In genomic region chr3:113094514-113094913, GRCh38 we compare ENCODE assay signal across 18 cellular contexts.
DNase-seq lines count a peak whose midpoint lies in the region; ATAC-seq and TF ChIP-seq lines count a peak whose summit lies in the region.
"Had no signal": no experiment of that assay in that cellular context is flagged by ENCODE, and none has a peak within 500 bp of the region (broad histone marks: within the 10 kb centered on the region; RNA-seq: fewer than 3 reads in every experiment).

No MANE protein-coding gene starts in this region.

- no peak overlapping the region for H3K18ac ChIP-seq in mesenchymal stem cell (ENCODE audit: low read depth in 1 of 2, low read length in 2 of 2)
- no peak overlapping the region for H3K18ac ChIP-seq in neuronal stem cell (ENCODE audit: low read length)

- no peak overlapping the region for H3K4ac ChIP-seq in mesenchymal stem cell (ENCODE audit: low read depth in 1 of 2, low read length in 2 of 2)
- H3K4ac ChIP-seq in neuronal stem cell (ENCODE audit: low read length): no peak overlapping the region

- TF ChIP-seq POLR2A in Peyer's patch (IDR thresholded peaks at IDR 0.05): no peak

- H3K4me2 ChIP-seq in mesenchymal stem cell (ENCODE audit: low read length, poor library complexity, severe bottlenecking): peak overlapping the region; percentile 2
- no peak overlapping the region for H3K4me2 ChIP-seq in neuronal stem cell (ENCODE audit: insufficient read depth, low read length, poor library complexity, severe bottlenecking)

- H3K14ac ChIP-seq in mesenchymal stem cell (ENCODE audit: low read length in 2 of 2) (no peak overlapping the region), neuronal stem cell (ENCODE audit: low read length) (no peak overlapping the region)

- H2BK120ac ChIP-seq in mesenchymal stem cell (ENCODE audit: low read depth, low read length) (no peak overlapping the region), neuronal stem cell (ENCODE audit: low read depth, low read length) (no peak overlapping the region)

- H3K27ac Mint-ChIP-seq in chondrocyte (ENCODE audit: unreplicated experiment): peak overlapping the region; percentile 14

- H3K4me1 Mint-ChIP-seq in chondrocyte (ENCODE audit: low read depth): peaks cover 28% of the 10 kb centered on the region

- no peaks in the 10 kb centered on the region for H3K36me3 ChIP-seq in HUES64 (ENCODE audit: insufficient read depth, low read length)
- no peaks in the 10 kb centered on the region for H3K36me3 ChIP-seq in mesenchymal stem cell (ENCODE audit: control insufficient read depth in 1 of 2, insufficient read depth in 2 of 2, low read depth in 1 of 2, low read length in 2 of 2)
- no peaks in the 10 kb centered on the region for H3K36me3 ChIP-seq in neuronal stem cell (replicated peaks in 1 of 2; ENCODE audit: control insufficient read depth in 2 of 2, insufficient read depth in 2 of 2, low read length in 2 of 2)
- H3K36me3 ChIP-seq in Peyer's patch: no peaks in the 10 kb centered on the region
- H3K36me3 ChIP-seq: BE2C had no signal

- H3K23ac ChIP-seq in mesenchymal stem cell (ENCODE audit: low read length in 2 of 2) (no peak overlapping the region), neuronal stem cell (ENCODE audit: low read depth, low read length, poor library complexity) (no peak overlapping the region)

- no peak overlapping the region for H3K4me3 Mint-ChIP-seq in chondrocyte (ENCODE audit: unreplicated experiment)

- H3K9ac ChIP-seq in HUES64 (ENCODE audit: low read depth, low read length) (peak overlapping the region; percentile 33; the same call in 1 of the 2 replicates), mesenchymal stem cell (ENCODE audit: low read length) (no peak overlapping the region), neuronal stem cell (ENCODE audit: low read depth, low read length, poor library complexity) (no peak overlapping the region)

- H3K4me3 ChIP-seq in HUES64 (ENCODE audit: low read length) (no peak overlapping the region), mesenchymal stem cell (ENCODE audit: insufficient read depth in 1 of 2, low read depth in 1 of 2, low read length in 2 of 2) (no peak overlapping the region), neuronal stem cell (ENCODE audit: low read length in 2 of 2) (no peak overlapping the region), Peyer's patch (no peak overlapping the region)

- no peak overlapping the region for H4K91ac ChIP-seq in mesenchymal stem cell (ENCODE audit: low read length)
- H4K91ac ChIP-seq in neuronal stem cell (ENCODE audit: low read depth, low read length, poor library complexity): no peak overlapping the region

- peaks cover 4% of the 10 kb centered on the region for H3K9me3 Mint-ChIP-seq in chondrocyte (ENCODE audit: low read depth)

- no peak overlapping the region for H2AK5ac ChIP-seq in mesenchymal stem cell (ENCODE audit: low read length, severe bottlenecking)
- no peak overlapping the region for H2AK5ac ChIP-seq in neuronal stem cell (ENCODE audit: low read depth, low read length)

- H3K27ac ChIP-seq in HUES64 (ENCODE audit: low read depth, low read length) (peak overlapping the region; percentile 76), mesenchymal stem cell (ENCODE audit: low read length, poor library complexity, severe bottlenecking) (no peak overlapping the region), neuronal stem cell (replicated peaks; ENCODE audit: low read length) (peak overlapping the region; percentile 95), Peyer's patch (no peak overlapping the region)

- no peaks in the 10 kb centered on the region for H3K27me3 Mint-ChIP-seq in chondrocyte (ENCODE audit: low read depth)

- H4K8ac ChIP-seq in mesenchymal stem cell (ENCODE audit: low read length) (no peak overlapping the region), neuronal stem cell (ENCODE audit: low read depth, low read length) (no peak overlapping the region)

- no peak overlapping the region for H2BK5ac ChIP-seq in mesenchymal stem cell (ENCODE audit: low read depth, low read length, poor library complexity, severe bottlenecking)
- no peak overlapping the region for H2BK5ac ChIP-seq in neuronal stem cell (ENCODE audit: low read length)

- no peaks in the 10 kb centered on the region for H3K27me3 ChIP-seq in HUES64 (ENCODE audit: insufficient read depth, low read length)
- peaks cover 3 to 4% of the 10 kb centered on the region in 2 experiments for H3K27me3 ChIP-seq in mesenchymal stem cell (ENCODE audit: control insufficient read depth in 1 of 2, insufficient read depth in 1 of 2, low read length in 2 of 2)
- no peaks in the 10 kb centered on the region for H3K27me3 ChIP-seq in neuronal stem cell (ENCODE audit: control insufficient read depth in 3 of 3, insufficient read depth in 3 of 3, low read depth in 1 of 3, low read length in 3 of 3)
- no peaks in the 10 kb centered on the region for H3K27me3 ChIP-seq in Peyer's patch
- H3K27me3 ChIP-seq: BE2C had no signal

- H3K4me1 ChIP-seq in HUES64 (ENCODE audit: insufficient read depth, low read length) (peaks cover 32% of the 10 kb centered on the region), mesenchymal stem cell (ENCODE audit: control insufficient read depth, insufficient read depth, low read depth, low read length) (peaks cover 8% of the 10 kb centered on the region), neuronal stem cell (ENCODE audit: control insufficient read depth in 2 of 2, insufficient read depth in 1 of 2, low read depth in 1 of 2, low read length in 2 of 2) (peaks cover 14 to 15% of the 10 kb centered on the region in 2 donors), Peyer's patch (no peaks in the 10 kb centered on the region)
- H3K4me1 ChIP-seq: BE2C had no signal

- ATAC-seq in HG03175 (IDR thresholded peaks at IDR 0.05; ENCODE audit: unreplicated experiment): no peak
- ATAC-seq: HCT116, Right ventricle myocardium inferior had no signal

- TF ChIP-seq CTCF in chondrocyte (IDR thresholded peaks at IDR 0.05): no peak
- no peak for TF ChIP-seq CTCF in Peyer's patch (IDR thresholded peaks at IDR 0.05)

- H3K36me3 Mint-ChIP-seq in chondrocyte (ENCODE audit: low read depth): no peaks in the 10 kb centered on the region

- H3K9me3 ChIP-seq in HUES64 (ENCODE audit: insufficient read depth, low read depth, low read length) (no peaks in the 10 kb centered on the region; the same call in 1 of the 2 replicates), mesenchymal stem cell (ENCODE audit: control insufficient read depth, low read length) (peaks cover 2% of the 10 kb centered on the region), neuronal stem cell (replicated peaks in 1 of 2; ENCODE audit: control insufficient read depth in 2 of 2, insufficient read depth in 1 of 2, low read depth in 1 of 2, low read length in 2 of 2) (peaks cover 0 to under 1% of the 10 kb centered on the region in 2 donors), Peyer's patch (no peaks in the 10 kb centered on the region)
- H3K9me3 ChIP-seq: BE2C had no signal

- H2BK15ac ChIP-seq in mesenchymal stem cell (ENCODE audit: low read depth, poor library complexity, severe bottlenecking): no peak overlapping the region
- H2BK15ac ChIP-seq in neuronal stem cell (ENCODE audit: low read length): no peak overlapping the region

- H2BK12ac ChIP-seq in mesenchymal stem cell (ENCODE audit: low read length in 2 of 2): no peak overlapping the region
- H2BK12ac ChIP-seq in neuronal stem cell (ENCODE audit: low read length): no peak overlapping the region

- H3K79me1 ChIP-seq in mesenchymal stem cell (replicated peaks; ENCODE audit: low read length, poor library complexity, severe bottlenecking): no peaks in the 10 kb centered on the region
- no peaks in the 10 kb centered on the region for H3K79me1 ChIP-seq in neuronal stem cell (ENCODE audit: low read depth, low read length)

- DNase-seq in chondrocyte (ENCODE audit: low spot score): no peak
- no peak for DNase-seq in mesenchymal stem cell
- peak; percentile 57 for DNase-seq in neuronal stem cell (ENCODE audit: low spot score)
- DNase-seq in RKO (ENCODE audit: low spot score): no peak
- DNase-seq in dedifferentiated amniotic fluid mesenchymal stem cell (ENCODE audit: extremely low spot score): no peak
- DNase-seq in Peyer's patch: no peak
- DNase-seq: BE2C, EL, Kasumi-1, NCI-H1694 treated with DMSO at 0.1 percent for 48 hours, NCI-H2107, NCI-H345, NCI-H524, NCI-H774 had no signal

- H2AFZ ChIP-seq in mesenchymal stem cell (ENCODE audit: low read depth, low read length) (no peak overlapping the region), neuronal stem cell (ENCODE audit: low read length) (peak overlapping the region; percentile 58)

- 40% methylated on average over 7 of the region's 7 CpGs for WGBS in HUES64
- 87% methylated on average over 7 of the region's 7 CpGs for WGBS in mesenchymal stem cell
- no CpG with 5 or more reads among the region's 7 CpGs for WGBS in neuronal stem cell (ENCODE audit: extremely low coverage in 2 of 2, insufficient read length in 2 of 2, insufficient replicate concordance in 1 of 2), 2 donors

Comparison
In these comparisons a context has a peak if more than half of its experiments do, and no peak if none do; other contexts are left out.
1. H3K27ac ChIP-seq: peak in HUES64 (single experiment) and neuronal stem cell (single experiment); none in mesenchymal stem cell (single experiment) and Peyer's patch (0 of 4).